12 cellular contexts compared by ENCODE assay signal in the genomic region with DNA sequence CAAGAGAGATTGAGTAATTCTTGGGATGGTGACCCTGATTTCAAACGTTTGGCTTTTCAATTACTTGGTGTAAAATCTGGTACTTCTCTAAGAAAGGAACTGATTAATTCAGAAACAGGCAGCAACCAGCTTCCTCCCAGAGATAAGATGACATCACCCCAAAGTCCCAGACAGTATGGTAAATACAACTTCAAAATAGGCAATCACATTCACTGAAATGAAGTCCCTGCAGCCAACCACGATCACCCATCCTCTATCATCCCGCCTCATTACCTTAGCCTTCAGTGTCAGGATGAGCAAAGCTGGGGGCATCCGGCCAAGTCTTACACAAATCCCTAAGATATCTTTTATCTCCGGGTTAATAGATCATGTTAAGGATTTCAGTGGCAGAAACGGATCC. TPM values are rescaled to one million over a fixed set of nuclear protein-coding genes. Genes with fewer than 3 reads are reported as not detected.
DNase-seq lines count a peak whose midpoint lies in the region; ATAC-seq and TF ChIP-seq lines count a peak whose summit lies in the region.
"Had no signal": no experiment of that assay in that cellular context is flagged by ENCODE, and none has a peak within 500 bp of the region (broad histone marks: within the 10 kb centered on the region; RNA-seq: fewer than 3 reads in every experiment).

No MANE protein-coding gene starts in this region.

- peaks cover 5% of the 10 kb centered on the region for H3K36me3 Mint-ChIP-seq in activated CD8-positive, alpha-beta memory T cell treated with anti-CD3 and anti-CD28 coated beads, Interleukin-2, amount 10 ng/mL, durations not matched to agents 7 days and 5 days
- H3K36me3 Mint-ChIP-seq: IgD-negative memory B cell had no signal

- peaks cover 6% of the 10 kb centered on the region for H3K27me3 Mint-ChIP-seq in activated CD8-positive, alpha-beta memory T cell treated with anti-CD3 and anti-CD28 coated beads, Interleukin-2, amount 10 ng/mL, durations not matched to agents 7 days and 5 days

- in situ Hi-C loops in G401 (cut with HindIII; ENCODE audit: low sequenced_read_pairs) = no loop called here

- H3K27ac ChIP-seq in stomach = no peak overlapping the region
- H3K27ac ChIP-seq: ascending aorta, BLaER1, esophagus squamous epithelium had no signal

- H3K27me3 ChIP-seq in MG63 (no peaks in the 10 kb centered on the region), stomach (no peaks in the 10 kb centered on the region)
- H3K27me3 ChIP-seq: ascending aorta, BLaER1, esophagus squamous epithelium had no signal

- H3K4me1 ChIP-seq in stomach = no peaks in the 10 kb centered on the region
- H3K4me1 ChIP-seq: BLaER1, esophagus squamous epithelium had no signal

- peak; percentile 42 for ATAC-seq in activated CD8-positive, alpha-beta memory T cell treated with anti-CD3 and anti-CD28 coated beads, Interleukin-2, amount 10 ng/mL, durations not matched to agents 7 days and 5 days
- no peak for ATAC-seq in GM21717 (IDR thresholded peaks at IDR 0.05; ENCODE audit: unreplicated experiment)

- H3K36me3 ChIP-seq in MG63 (no peaks in the 10 kb centered on the region), stomach (no peaks in the 10 kb centered on the region)
- H3K36me3 ChIP-seq: ascending aorta, BLaER1, esophagus squamous epithelium had no signal

- H3K9me3 Mint-ChIP-seq in activated CD8-positive, alpha-beta memory T cell treated with anti-CD3 and anti-CD28 coated beads, Interleukin-2, amount 10 ng/mL, durations not matched to agents 7 days and 5 days (ENCODE audit: low read depth) = peaks cover 2% of the 10 kb centered on the region

- 49 to 71% (median 57%) methylated on average over 6 of the region's 6 CpGs for WGBS in stomach, 5 donors

- no peak overlapping the region for H3K27ac Mint-ChIP-seq in activated CD8-positive, alpha-beta memory T cell treated with anti-CD3 and anti-CD28 coated beads, Interleukin-2, amount 10 ng/mL, durations not matched to agents 7 days and 5 days
- H3K27ac Mint-ChIP-seq: IgD-negative memory B cell had no signal

- TF ChIP-seq CTCF in epithelial cell of esophagus (IDR thresholded peaks at IDR 0.05; ENCODE audit: insufficient read depth, low read depth, low read length, missing control alignments) (no peak), stomach (IDR thresholded peaks at IDR 0.05) (no peak)

- no peak for TF ChIP-seq EP300 in stomach (IDR thresholded peaks at IDR 0.05)

- no peak overlapping the region for H3K4me3 Mint-ChIP-seq in activated CD8-positive, alpha-beta memory T cell treated with anti-CD3 and anti-CD28 coated beads, Interleukin-2, amount 10 ng/mL, durations not matched to agents 7 days and 5 days
- H3K4me3 Mint-ChIP-seq: IgD-negative memory B cell had no signal

- no peak for TF ChIP-seq POLR2A in stomach (IDR thresholded peaks at IDR 0.05)

- H3K4me3 ChIP-seq in MG63 = no peak overlapping the region
- no peak overlapping the region for H3K4me3 ChIP-seq in epithelial cell of esophagus (ENCODE audit: low read length)
- no peak overlapping the region for H3K4me3 ChIP-seq in skeletal muscle cell (ENCODE audit: low read depth, low read length)
- H3K4me3 ChIP-seq in stomach = no peak overlapping the region
- H3K4me3 ChIP-seq: ascending aorta, BLaER1, esophagus squamous epithelium had no signal

- H3K9me3 ChIP-seq in MG63 (peaks cover 6% of the 10 kb centered on the region), stomach (peaks cover 0 to 6% (median 3%) of the 10 kb centered on the region in 4 donors)
- H3K9me3 ChIP-seq: ascending aorta, esophagus squamous epithelium had no signal

- H3K4me1 Mint-ChIP-seq in activated CD8-positive, alpha-beta memory T cell treated with anti-CD3 and anti-CD28 coated beads, Interleukin-2, amount 10 ng/mL, durations not matched to agents 7 days and 5 days = peaks cover 8% of the 10 kb centered on the region
- H3K4me1 Mint-ChIP-seq: IgD-negative memory B cell had no signal

- no peak for DNase-seq in activated CD8-positive, alpha-beta memory T cell treated with anti-CD3 and anti-CD28 coated beads, Interleukin-2, amount 10 ng/mL, durations not matched to agents 7 days and 5 days
- no peak for DNase-seq in activated CD8-positive, alpha-beta memory T cell treated with anti-CD3 and anti-CD28 coated beads, Interleukin-2, amount 50 U/mL, for 4 hours
- peak; percentile 25 for DNase-seq in MG63
- peak; percentile 81 for DNase-seq in epithelial cell of esophagus (ENCODE audit: low read depth)
- DNase-seq in skeletal muscle cell (ENCODE audit: low read depth) = peak; percentile 58
- DNase-seq in G401 (ENCODE audit: low spot score) = no peak
- DNase-seq in stomach = no peak
- DNase-seq: esophagus squamous epithelium had no signal

- CTCF ChIA-PET in activated CD8-positive, alpha-beta memory T cell treated with anti-CD3 and anti-CD28 coated beads, Interleukin-2, amount 10 ng/mL, durations not matched to agents 7 days and 5 days (lab: Charles Lee) = interaction anchor here (1.1 to 1.2 kb wide), 2 partner anchors 12 to 15 kb away, joined by 3 read pairs; no protein-coding TSS in a partner anchor

- intact Hi-C loops in stomach (cut with DNase I; ENCODE audit: low total_unique reads) = no loop called here

RNA-seq across cellular contexts. Expression of gene RUNX1, which starts 26.4 kb away (rescaled TPM):
- total RNA-seq in activated CD8-positive, alpha-beta memory T cell treated with anti-CD3 and anti-CD28 coated beads, Interleukin-2, amount 10 ng/mL, durations not matched to agents 7 days and 5 days = 10 to 100 TPM; 23.3 to 35.3 TPM
- 2.2 and 5.3 TPM in 2 replicates for total RNA-seq in MG63 (2014; rRNA removed; shearing (Covaris generic); ENCODE audit: low replicate concordance)
- total RNA-seq in G401 (2014; rRNA removed; shearing (Covaris generic)) = 0.49 TPM in 1 of 2 replicates, not detected in the other
- total RNA-seq in stomach = 100 to 1,000 TPM in 2 of 5 donors, 10 to 100 TPM in 3; 32.9 to 213 (median 83.0) TPM
- 10 to 100 TPM in 1 of 3 donors, 1 to 10 TPM in 2; 8.0 to 10.4 (median 9.3) TPM for polyA plus RNA-seq in stomach

Comparison
In these comparisons a context has a peak if more than half of its experiments do, and no peak if none do; other contexts are left out.
1. DNase-seq: peak in MG63 (single experiment), epithelial cell of esophagus (single experiment) and skeletal muscle cell (single experiment); none in activated CD8-positive, alpha-beta memory T cell treated with anti-CD3 and anti-CD28 coated beads, Interleukin-2, amount 10 ng/mL, durations not matched to agents 7 days and 5 days (single experiment), activated CD8-positive, alpha-beta memory T cell treated with anti-CD3 and anti-CD28 coated beads, Interleukin-2, amount 50 U/mL, for 4 hours (single experiment), G401 (single experiment) and stomach (single experiment).